In the genomic region with DNA sequence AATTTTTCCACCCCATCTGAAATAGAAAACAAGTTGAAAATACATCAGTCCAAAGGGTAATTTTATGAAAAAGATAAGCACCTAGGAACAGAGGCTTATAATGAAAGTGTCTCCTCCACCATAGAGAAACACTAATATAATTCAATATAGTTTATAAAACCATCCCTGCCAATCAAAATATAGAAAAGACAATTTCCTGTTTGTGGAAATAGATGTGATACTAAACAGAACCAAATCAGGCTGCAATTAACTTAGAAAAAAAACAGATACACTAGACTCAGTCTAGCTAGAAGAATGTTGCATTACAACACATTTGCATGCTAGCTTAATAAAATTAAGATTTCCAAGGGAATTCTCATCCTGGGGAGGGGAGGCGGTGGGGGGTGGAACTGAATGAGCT, we compare ENCODE assay signal across 13 cellular contexts.
"Had no signal": no experiment of that assay in that cellular context is flagged by ENCODE, and none has a peak within 500 bp of the region (broad histone marks: within the 10 kb centered on the region; RNA-seq: fewer than 3 reads in every experiment).

No MANE protein-coding gene starts in this region.

- H3K27me3 Mint-ChIP-seq: dendritic cell treated with granulocyte-macrophage colony-stimulating factor and Interleukin-4, amounts not matched to agents 40 ng/mL and 50 ng/mL, for 4 days had no signal

- H3K27ac Mint-ChIP-seq: immature natural killer cell; natural killer cell treated with Interleukin-12 subunit alpha and Interleukin-12 subunit beta and Interleukin-15 and Interleukin-18, amount 100 ng/mL, for 72 hours had no signal

- H3K4me3 Mint-ChIP-seq: dendritic cell treated with granulocyte-macrophage colony-stimulating factor and Interleukin-4, amounts not matched to agents 40 ng/mL and 50 ng/mL, for 4 days; immature natural killer cell; natural killer cell treated with Interleukin-12 subunit alpha and Interleukin-12 subunit beta and Interleukin-15 and Interleukin-18, amount 100 ng/mL, for 72 hours had no signal

- DNase-seq: erythroblast; foreskin keratinocyte; immature natural killer cell; left lung; mesenchymal stem cell; midbrain; small intestine; stimulated activated CD4-positive, alpha-beta T cell treated with anti-CD3 and anti-CD28 coated beads, Interleukin-12 subunit alpha, Interleukin-12 subunit beta, amount 100 ng/mL, for 4 hours; stimulated activated naive CD4-positive, alpha-beta T cell; trophoblast cell had no signal

- H3K9me3 Mint-ChIP-seq: immature natural killer cell; natural killer cell treated with Interleukin-12 subunit alpha and Interleukin-12 subunit beta and Interleukin-15 and Interleukin-18, amount 100 ng/mL, for 72 hours had no signal

- H3K36me3 Mint-ChIP-seq: immature natural killer cell; natural killer cell treated with Interleukin-12 subunit alpha and Interleukin-12 subunit beta and Interleukin-15 and Interleukin-18, amount 100 ng/mL, for 72 hours had no signal

- H3K27me3 ChIP-seq: foreskin keratinocyte, left lung had no signal

- H3K27ac ChIP-seq: foreskin keratinocyte had no signal

- H3K36me3 ChIP-seq: left lung had no signal

- H3K4me3 ChIP-seq: left lung, lung had no signal

- ATAC-seq: foreskin keratinocyte; left lung; natural killer cell treated with Interleukin-12 subunit alpha and Interleukin-12 subunit beta and Interleukin-15 and Interleukin-18, amount 100 ng/mL, for 72 hours had no signal

- H3K9me3 ChIP-seq: left lung had no signal

- H3K4me1 ChIP-seq: left lung had no signal
